In genomic region chrX:44343412-44343942, GRCh38 we compare ENCODE assay signal across 7 cellular contexts. TPM values are rescaled to one million over a fixed set of nuclear protein-coding genes. Genes with fewer than 3 reads are reported as not detected.
DNase-seq lines count a peak whose midpoint lies in the region; ATAC-seq and TF ChIP-seq lines count a peak whose summit lies in the region.

Gene EFHC2, minus strand, starts transcription at chrX:44343672. Its CDS starts 84 bp downstream, at chrX:44343588.

- CTCF ChIA-PET in activated B cell treated with CpG ODN at 0.5 μM for 24 hours (lab: Charles Lee), result no interaction called here

- peak; percentile 58 for ATAC-seq in activated B cell treated with CpG ODN at 0.5 μM for 24 hours (ENCODE audit: low read depth)
- ATAC-seq in left lobe of liver, result peak; percentile 41
- no peak for ATAC-seq in HG03280 (IDR thresholded peaks at IDR 0.05; ENCODE audit: unreplicated experiment)

- POLR2A ChIA-PET in activated B cell treated with CpG ODN at 0.5 μM for 24 hours (lab: Charles Lee), result no interaction called here

- no peaks in the 10 kb centered on the region for H3K36me3 Mint-ChIP-seq in HFFc6 (ENCODE audit: low read depth)
- no peaks in the 10 kb centered on the region for H3K36me3 Mint-ChIP-seq in activated B cell treated with CpG ODN at 0.5 μM for 24 hours (ENCODE audit: low read depth)
- H3K36me3 Mint-ChIP-seq in chondrocyte (ENCODE audit: low read depth), result no peaks in the 10 kb centered on the region

- peak within 1 kb of the TSS; percentile 59; the same call in 1 of the 2 replicates for H3K27ac Mint-ChIP-seq in HFFc6
- H3K27ac Mint-ChIP-seq in activated B cell treated with CpG ODN at 0.5 μM for 24 hours, result peak within 1 kb of the TSS; percentile 74
- no peak within 1 kb of the TSS for H3K27ac Mint-ChIP-seq in chondrocyte (ENCODE audit: unreplicated experiment)

- H3K4me1 Mint-ChIP-seq in HFFc6 (ENCODE audit: low read depth) (peaks cover 11% of the 10 kb centered on the region), activated B cell treated with CpG ODN at 0.5 μM for 24 hours (peaks cover 12% of the 10 kb centered on the region), chondrocyte (ENCODE audit: low read depth) (no peaks in the 10 kb centered on the region)

- H3K4me3 Mint-ChIP-seq in HFFc6 (peak within 1 kb of the TSS; percentile 81), activated B cell treated with CpG ODN at 0.5 μM for 24 hours (peak within 1 kb of the TSS; percentile 82), chondrocyte (ENCODE audit: unreplicated experiment) (peak within 1 kb of the TSS; percentile 71)

- DNase-seq in HFFc6 (no peak), activated B cell treated with CpG ODN at 0.5 μM for 24 hours (peak; percentile 27), chondrocyte (ENCODE audit: low spot score) (no peak), left lobe of liver (ENCODE audit: low spot score) (peak; percentile 39), NCI-H2171 (lab: John Stamatoyannopoulos, UW) (no peak)
- peak in 2 of 3 donors; percentile 5 to 11 for DNase-seq in stimulated activated CD4-positive, alpha-beta T cell treated with anti-CD3 and anti-CD28 coated beads, TNF-alpha, amount 100 ng/mL, for 1 hour (ENCODE audit: low read depth in 3 of 3, low spot score in 1 of 3)

- TF ChIP-seq CTCF in HFFc6 (IDR thresholded peaks at IDR 0.05) (no peak), activated B cell treated with CpG ODN at 0.5 μM for 24 hours (IDR thresholded peaks at IDR 0.05) (no peak), chondrocyte (IDR thresholded peaks at IDR 0.05) (no peak)

- H3K27me3 Mint-ChIP-seq in HFFc6 (ENCODE audit: insufficient read depth) (peaks cover 2% of the 10 kb centered on the region), activated B cell treated with CpG ODN at 0.5 μM for 24 hours (peaks cover 2% of the 10 kb centered on the region), chondrocyte (ENCODE audit: low read depth) (no peaks in the 10 kb centered on the region)

- intact Hi-C loops in activated B cell treated with CpG ODN at 0.5 μM for 24 hours (cut with micrococcal nuclease), result no loop called here

- H3K9me3 Mint-ChIP-seq in HFFc6 (no peaks in the 10 kb centered on the region), activated B cell treated with CpG ODN at 0.5 μM for 24 hours (no peaks in the 10 kb centered on the region), chondrocyte (ENCODE audit: low read depth) (peaks cover 7% of the 10 kb centered on the region)

RNA-seq across cellular contexts. Expression of gene EFHC2, which starts in this region (rescaled TPM):
- not detected for total RNA-seq in HFFc6 (2021; fragmentation: NEBNext Ultra II Directional; extraction: Animal tissue kit (Norgen Biotek cat#: 25700))
- total RNA-seq in activated B cell treated with CpG ODN at 0.5 μM for 24 hours (not detected in 2 replicates), chondrocyte (not detected in 3 replicates), left lobe of liver (0.10 TPM)

Comparison
In these comparisons a context has a peak if more than half of its experiments do, and no peak if none do; other contexts are left out.
1. Peak in DNase-seq and ATAC-seq in activated B cell treated with CpG ODN at 0.5 μM for 24 hours; RNA of the gene not detected or under 1 TPM.
2. Peak in DNase-seq and ATAC-seq in left lobe of liver; RNA of the gene not detected or under 1 TPM.
3. DNase-seq: peak in stimulated activated CD4-positive, alpha-beta T cell treated with anti-CD3 and anti-CD28 coated beads, TNF-alpha, amount 100 ng/mL, for 1 hour (2 of 3); none in HFFc6 (single experiment), chondrocyte (single experiment) and NCI-H2171 (single experiment).
4. Peak in every context shown above with its lines, with median percentiles within 50 percentile points of each other: H3K4me3 Mint-ChIP-seq.